22 cellular contexts compared by ENCODE assay signal in the genomic region with DNA sequence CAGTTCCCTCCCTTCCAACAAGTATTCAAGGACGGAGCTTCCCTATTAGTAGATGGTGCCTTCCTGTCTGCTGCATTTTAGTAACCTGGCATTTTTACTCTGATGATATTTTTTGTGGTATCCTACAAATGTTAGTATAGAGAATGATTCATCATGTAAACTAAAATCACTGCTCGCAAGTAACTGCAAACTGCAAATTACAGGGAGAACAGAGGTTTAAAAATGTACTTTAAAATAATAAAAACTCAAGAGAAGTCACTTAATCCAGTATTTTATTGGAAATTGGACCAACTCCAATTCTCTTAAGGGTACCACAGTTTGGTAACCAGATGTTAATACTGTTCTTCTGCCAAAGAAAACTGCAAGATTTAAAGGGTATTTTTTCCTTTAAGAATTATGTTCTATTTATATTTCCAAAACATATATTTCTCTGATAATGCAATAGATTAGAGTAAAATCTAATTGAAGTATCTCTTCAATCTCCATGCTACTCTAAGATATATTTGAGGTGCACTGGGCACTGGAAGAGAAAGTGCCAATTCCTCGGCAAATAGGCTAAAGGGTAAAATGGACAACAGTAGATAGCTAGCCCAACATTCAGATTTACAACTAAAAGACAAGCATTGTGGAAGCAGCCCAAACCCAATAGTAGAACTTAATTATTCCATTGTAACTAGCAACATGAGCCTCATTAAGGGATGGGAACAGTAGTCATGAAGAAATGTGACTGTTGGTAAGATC.
DNase-seq lines count a peak whose midpoint lies in the region; ATAC-seq and TF ChIP-seq lines count a peak whose summit lies in the region.
"Had no signal": no experiment of that assay in that cellular context is flagged by ENCODE, and none has a peak within 500 bp of the region (broad histone marks: within the 10 kb centered on the region; RNA-seq: fewer than 3 reads in every experiment).

No MANE protein-coding gene starts in this region.

- H3K9me2 ChIP-seq in hepatocyte (replicated peaks; ENCODE audit: insufficient read depth): no peaks in the 10 kb centered on the region

- peaks cover 23% of the 10 kb centered on the region for H3K79me2 ChIP-seq in hepatocyte

- 67% methylated on average over 3 of the region's 3 CpGs for WGBS in hepatocyte (ENCODE audit: low lambda C conversion rate, missing lambda C conversion rate)

- no peak overlapping the region for H2AFZ ChIP-seq in hepatocyte

- peaks cover 18% of the 10 kb centered on the region for H3K4me1 ChIP-seq in hepatocyte (ENCODE audit: insufficient read depth)
- H3K4me1 ChIP-seq: SJCRH30 had no signal

- H3K9me3 ChIP-seq in hepatocyte (ENCODE audit: low read depth): no peaks in the 10 kb centered on the region
- H3K9me3 ChIP-seq: SJCRH30, thyroid gland had no signal

- peak overlapping the region; percentile 45 for H3K27ac ChIP-seq in hepatocyte
- H3K27ac ChIP-seq: SJCRH30, skin epidermis, thyroid gland had no signal

- no peak overlapping the region for H3K4me3 ChIP-seq in hepatocyte
- H3K4me3 ChIP-seq: GM12878, SJCRH30, skin epidermis, thyroid gland had no signal

- H3K27me3 ChIP-seq in hepatocyte: no peaks in the 10 kb centered on the region
- H3K27me3 ChIP-seq: SJCRH30, thyroid gland had no signal

- no peaks in the 10 kb centered on the region for H4K20me1 ChIP-seq in hepatocyte (ENCODE audit: insufficient read depth, poor library complexity, severe bottlenecking)

- DNase-seq in NCI-H2227 treated with DMSO at 0.1 percent for 48 hours (lab: John Stamatoyannopoulos, UW) (peak; percentile 4), NCI-H2227 (lab: John Stamatoyannopoulos, UW; ENCODE audit: unreplicated experiment) (no peak), astrocyte of the hippocampus (ENCODE audit: low read depth, low spot score) (peak; percentile 20), hepatocyte (ENCODE audit: low spot score) (no peak), hypothalamus (lab: John Stamatoyannopoulos, UW) (no peak), NOMO-1 treated with DMSO at 0.1 percent for 48 hours (lab: John Stamatoyannopoulos, UW; ENCODE audit: unreplicated experiment) (no peak)
- no peak for DNase-seq in activated CD8-positive, alpha-beta memory T cell treated with anti-CD3 and anti-CD28 coated beads, Interleukin-2, amount 50 U/mL, for 48 hours
- DNase-seq: activated CD4-positive, CD25-positive, alpha-beta regulatory T cell treated with anti-CD3 and anti-CD28 coated beads, Interleukin-2, amount 50 U/mL, for 72 hours; activated effector memory CD4-positive, alpha-beta T cell treated with anti-CD3 and anti-CD28 coated beads, Interleukin-2, amount 50 U/mL, for 16 hours; glutamatergic neuron; immature natural killer cell; MM.1S; naive thymus-derived CD4-positive, alpha-beta T cell; NCI-H1694; NCI-H526; SJCRH30; T-helper 9 cell; thyroid gland had no signal

- no peak overlapping the region for H3K4me2 ChIP-seq in hepatocyte

- no peak for ATAC-seq in GM18517 (IDR thresholded peaks at IDR 0.05; ENCODE audit: unreplicated experiment)
- ATAC-seq: GM12878; HepG2; naive thymus-derived CD4-positive, alpha-beta T cell had no signal

- no peaks in the 10 kb centered on the region for H3K36me3 ChIP-seq in hepatocyte (replicated peaks; ENCODE audit: insufficient read depth, low read depth)
- H3K36me3 ChIP-seq: SJCRH30, thyroid gland had no signal

- TF ChIP-seq CTCF in hepatocyte (IDR thresholded peaks at IDR 0.05; ENCODE audit: poor library complexity): no peak

Comparison
In these comparisons a context has a peak if more than half of its experiments do, and no peak if none do; other contexts are left out.
1. DNase-seq: peak in NCI-H2227 treated with DMSO at 0.1 percent for 48 hours (single experiment) and astrocyte of the hippocampus (single experiment); none in NCI-H2227 (single experiment), hepatocyte (single experiment), activated CD8-positive, alpha-beta memory T cell treated with anti-CD3 and anti-CD28 coated beads, Interleukin-2, amount 50 U/mL, for 48 hours (single experiment), hypothalamus (0 of 51) and NOMO-1 treated with DMSO at 0.1 percent for 48 hours (single experiment).